ENCODE assay signal across 26 cellular contexts in genomic region chr1:43446881-43447835, GRCh38. TPM values are rescaled to one million over a fixed set of nuclear protein-coding genes. Genes with fewer than 3 reads are reported as not detected.
DNase-seq lines count a peak whose midpoint lies in the region; ATAC-seq and TF ChIP-seq lines count a peak whose summit lies in the region.
"Had no signal": no experiment of that assay in that cellular context is flagged by ENCODE, and none has a peak within 500 bp of the region (broad histone marks: within the 10 kb centered on the region; RNA-seq: fewer than 3 reads in every experiment).

No MANE protein-coding gene starts in this region.

- H3K27ac ChIP-seq in RWPE2 (ENCODE audit: poor library complexity, severe bottlenecking), result peak overlapping the region; percentile 98
- H3K27ac ChIP-seq in tibial artery, result no peak overlapping the region
- H3K27ac ChIP-seq: ovary had no signal

- H3K4me3 ChIP-seq in RWPE2 (ENCODE audit: severe bottlenecking) (no peak overlapping the region), tibial artery (no peak overlapping the region)
- H3K4me3 ChIP-seq: body of pancreas, ovary, right atrium auricular region had no signal

- intact Hi-C loops in left colon (cut with DNase I, micrococcal nuclease) (no loop called here), tibial artery (cut with DNase I; ENCODE audit: low total_unique reads) (no loop called here)

- H3K4me3 Mint-ChIP-seq in activated T-cell treated with anti-CD3 and anti-CD28 coated beads, Interleukin-2, amount 50 U/mL, for 24 hours, result no peak overlapping the region
- no peak overlapping the region for H3K4me3 Mint-ChIP-seq in activated T-cell treated with anti-CD3 and anti-CD28 coated beads, Interleukin-2, amount 50 U/mL, for 72 hours
- H3K4me3 Mint-ChIP-seq: activated CD4-positive, alpha-beta memory T cell treated with anti-CD3 and anti-CD28 coated beads, Interleukin-2, amount 10 ng/mL, durations not matched to agents 7 days and 5 days; CD8-positive, alpha-beta memory T cell; natural killer cell treated with Interleukin-12 subunit alpha and Interleukin-12 subunit beta and Interleukin-15 and Interleukin-18, amount 100 ng/mL, for 72 hours had no signal

- peak; percentile 26 for DNase-seq in activated T-cell treated with anti-CD3 and anti-CD28 coated beads, Interleukin-2, amount 50 U/mL, for 24 hours
- no peak for DNase-seq in activated T-cell treated with anti-CD3 and anti-CD28 coated beads, Interleukin-2, amount 50 U/mL, for 72 hours
- DNase-seq in RWPE2 (ENCODE audit: low spot score), result peak; percentile 23
- DNase-seq in left colon, result peak; percentile 2 to 16
- DNase-seq in tibial artery, result peak; percentile 16 to 62
- no peak for DNase-seq in stimulated activated CD4-positive, alpha-beta T cell treated with anti-CD3 and anti-CD28 coated beads, Interleukin-15, amount 100 ng/mL, for 24 hours
- DNase-seq: 8988T; activated CD4-positive, alpha-beta memory T cell treated with anti-CD3 and anti-CD28 coated beads, Interleukin-2, amount 10 ng/mL, durations not matched to agents 7 days and 5 days; CD8-positive, alpha-beta memory T cell; DMS153; HCEC 1CT; Karpas-422; left cardiac atrium; midbrain; NCI-H1092; NCI-H187 treated with DMSO at 0.1 percent for 48 hours; NCI-H2227 treated with DMSO at 0.1 percent for 48 hours; NCI-H774; Right ventricle myocardium superior had no signal

- H3K36me3 Mint-ChIP-seq in activated T-cell treated with anti-CD3 and anti-CD28 coated beads, Interleukin-2, amount 50 U/mL, for 24 hours (ENCODE audit: low read depth), result peaks cover 100% of the 10 kb centered on the region
- peaks cover 4 to 6% of the 10 kb centered on the region in 2 donors for H3K36me3 Mint-ChIP-seq in activated T-cell treated with anti-CD3 and anti-CD28 coated beads, Interleukin-2, amount 50 U/mL, for 72 hours (ENCODE audit: insufficient read depth in 2 of 2)

- no peaks in the 10 kb centered on the region for H3K9me3 ChIP-seq in RWPE2 (ENCODE audit: severe bottlenecking)
- H3K9me3 ChIP-seq in tibial artery, result no peaks in the 10 kb centered on the region
- H3K9me3 ChIP-seq: body of pancreas, ovary, right atrium auricular region had no signal

- no peaks in the 10 kb centered on the region for H3K27me3 Mint-ChIP-seq in activated T-cell treated with anti-CD3 and anti-CD28 coated beads, Interleukin-2, amount 50 U/mL, for 24 hours
- H3K27me3 Mint-ChIP-seq in activated T-cell treated with anti-CD3 and anti-CD28 coated beads, Interleukin-2, amount 50 U/mL, for 72 hours (ENCODE audit: low read depth), result no peaks in the 10 kb centered on the region
- H3K27me3 Mint-ChIP-seq: activated CD4-positive, alpha-beta memory T cell treated with anti-CD3 and anti-CD28 coated beads, Interleukin-2, amount 10 ng/mL, durations not matched to agents 7 days and 5 days; CD8-positive, alpha-beta memory T cell; natural killer cell treated with Interleukin-12 subunit alpha and Interleukin-12 subunit beta and Interleukin-15 and Interleukin-18, amount 100 ng/mL, for 72 hours had no signal

- no peak overlapping the region for H3K27ac Mint-ChIP-seq in activated T-cell treated with anti-CD3 and anti-CD28 coated beads, Interleukin-2, amount 50 U/mL, for 24 hours
- H3K27ac Mint-ChIP-seq in activated T-cell treated with anti-CD3 and anti-CD28 coated beads, Interleukin-2, amount 50 U/mL, for 72 hours, result no peak overlapping the region
- H3K27ac Mint-ChIP-seq: activated CD4-positive, alpha-beta memory T cell treated with anti-CD3 and anti-CD28 coated beads, Interleukin-2, amount 10 ng/mL, durations not matched to agents 7 days and 5 days; natural killer cell treated with Interleukin-12 subunit alpha and Interleukin-12 subunit beta and Interleukin-15 and Interleukin-18, amount 100 ng/mL, for 72 hours had no signal

- H3K27me3 ChIP-seq in RWPE2 (ENCODE audit: insufficient read depth, poor library complexity, severe bottlenecking) (no peaks in the 10 kb centered on the region), tibial artery (no peaks in the 10 kb centered on the region)
- H3K27me3 ChIP-seq: body of pancreas, ovary, right atrium auricular region had no signal

- H3K4me1 ChIP-seq in RWPE2 (ENCODE audit: insufficient read depth, poor library complexity, severe bottlenecking) (no peaks in the 10 kb centered on the region), tibial artery (peaks cover 0 to 2% (median under 1%) of the 10 kb centered on the region in 4 donors)

- no peak for ATAC-seq in activated T-cell treated with anti-CD3 and anti-CD28 coated beads, Interleukin-2, amount 50 U/mL, for 72 hours (replicated peaks in 1 of 2)
- ATAC-seq in RWPE2 (ENCODE audit: low read depth) (no peak), left colon (no peak), HG03175 (IDR thresholded peaks at IDR 0.05; ENCODE audit: unreplicated experiment) (no peak), HG02678 (IDR thresholded peaks at IDR 0.05; ENCODE audit: unreplicated experiment) (no peak)
- ATAC-seq: activated CD4-positive, CD25-positive, alpha-beta regulatory T cell treated with anti-CD3 and anti-CD28 coated beads, Interleukin-2, amount 50 U/mL, for 24 hours; body of pancreas; natural killer cell treated with Interleukin-12 subunit alpha and Interleukin-12 subunit beta and Interleukin-15 and Interleukin-18, amount 100 ng/mL, for 72 hours had no signal

- H3K9me3 Mint-ChIP-seq in activated T-cell treated with anti-CD3 and anti-CD28 coated beads, Interleukin-2, amount 50 U/mL, for 24 hours, result no peaks in the 10 kb centered on the region
- H3K9me3 Mint-ChIP-seq in activated T-cell treated with anti-CD3 and anti-CD28 coated beads, Interleukin-2, amount 50 U/mL, for 72 hours, result no peaks in the 10 kb centered on the region
- H3K9me3 Mint-ChIP-seq: activated CD4-positive, alpha-beta memory T cell treated with anti-CD3 and anti-CD28 coated beads, Interleukin-2, amount 10 ng/mL, durations not matched to agents 7 days and 5 days; CD8-positive, alpha-beta memory T cell; natural killer cell treated with Interleukin-12 subunit alpha and Interleukin-12 subunit beta and Interleukin-15 and Interleukin-18, amount 100 ng/mL, for 72 hours had no signal

- no peaks in the 10 kb centered on the region for H3K4me1 Mint-ChIP-seq in activated T-cell treated with anti-CD3 and anti-CD28 coated beads, Interleukin-2, amount 50 U/mL, for 24 hours (ENCODE audit: low read depth)
- peaks cover under 1% of the 10 kb centered on the region for H3K4me1 Mint-ChIP-seq in activated T-cell treated with anti-CD3 and anti-CD28 coated beads, Interleukin-2, amount 50 U/mL, for 72 hours (ENCODE audit: low read depth)
- H3K4me1 Mint-ChIP-seq: activated CD4-positive, alpha-beta memory T cell treated with anti-CD3 and anti-CD28 coated beads, Interleukin-2, amount 10 ng/mL, durations not matched to agents 7 days and 5 days; CD8-positive, alpha-beta memory T cell had no signal

- H3K36me3 ChIP-seq in RWPE2 (ENCODE audit: low read depth), result peaks cover 87% of the 10 kb centered on the region
- peaks cover 81 to 100% (median 97%) of the 10 kb centered on the region in 3 donors for H3K36me3 ChIP-seq in tibial artery
- H3K36me3 ChIP-seq: ovary had no signal

- no peak for TF ChIP-seq CTCF in RWPE2 (IDR thresholded peaks at IDR 0.05; ENCODE audit: poor library complexity, severe bottlenecking)
- no peak for TF ChIP-seq CTCF in tibial artery (IDR thresholded peaks at IDR 0.05)

RNA-seq across cellular contexts. Expression of gene HYI, which starts 6.6 kb away (rescaled TPM):
- 10 to 100 TPM in 1 of 2 donors, 1 to 10 TPM in 1; 9.9 to 10.6 TPM for total RNA-seq in activated T-cell treated with anti-CD3 and anti-CD28 coated beads, Interleukin-2, amount 50 U/mL, for 72 hours
- total RNA-seq in left colon, result 10 to 100 TPM; 60.9 to 74.3 TPM

RNA-seq across cellular contexts. Expression of gene SZT2, which starts 57.5 kb away (rescaled TPM):
- 10 to 100 TPM; 51.4 to 51.6 TPM for total RNA-seq in activated T-cell treated with anti-CD3 and anti-CD28 coated beads, Interleukin-2, amount 50 U/mL, for 72 hours
- 10 to 100 TPM; 49.5 to 73.2 TPM for total RNA-seq in left colon

RNA-seq across cellular contexts. Expression of gene MED8, which starts 57.6 kb away (rescaled TPM):
- total RNA-seq in activated T-cell treated with anti-CD3 and anti-CD28 coated beads, Interleukin-2, amount 50 U/mL, for 72 hours, result 10 to 100 TPM; 64.2 to 71.1 TPM
- 10 to 100 TPM; 39.1 to 39.5 TPM for total RNA-seq in left colon

Comparison
In these comparisons a context has a peak if more than half of its experiments do, and no peak if none do; other contexts are left out.
1. DNase-seq: peak in activated T-cell treated with anti-CD3 and anti-CD28 coated beads, Interleukin-2, amount 50 U/mL, for 24 hours (single experiment), RWPE2 (single experiment), left colon (2 of 2) and tibial artery (2 of 2); none in activated T-cell treated with anti-CD3 and anti-CD28 coated beads, Interleukin-2, amount 50 U/mL, for 72 hours (0 of 2) and stimulated activated CD4-positive, alpha-beta T cell treated with anti-CD3 and anti-CD28 coated beads, Interleukin-15, amount 100 ng/mL, for 24 hours (single experiment).
2. RNA of gene HYI, which starts 6.6 kb away (total RNA-seq): 60.9 to 74.3 TPM in left colon; 9.9 to 10.6 TPM in activated T-cell treated with anti-CD3 and anti-CD28 coated beads, Interleukin-2, amount 50 U/mL, for 72 hours; every median in the first group is over 4 times any median in the second.